Comparison of ENCODE assay signal across 8 cellular contexts in genomic region chr9:126914458-126915280, GRCh38. TPM values are rescaled to one million over a fixed set of nuclear protein-coding genes. Genes with fewer than 3 reads are reported as not detected.
DNase-seq lines count a peak whose midpoint lies in the region; ATAC-seq and TF ChIP-seq lines count a peak whose summit lies in the region.

TSS of gene RALGPS1 (plus strand) at chr9:126914782. CDS start at chr9:126962290, 47,508 bp downstream.

- 0 to 2% methylated on average over 9 of the region's 105 CpGs for WGBS in lower leg skin, 2 donors

- H3K9me3 Mint-ChIP-seq in CD4-positive, alpha-beta memory T cell: peaks cover 0 to 6% (median 0%) of the 10 kb centered on the region in 8 donors
- H3K9me3 Mint-ChIP-seq in activated CD4-positive, alpha-beta memory T cell treated with anti-CD3 and anti-CD28 coated beads, Interleukin-2, amount 10 ng/mL, durations not matched to agents 7 days and 5 days: no peaks in the 10 kb centered on the region

- CTCF ChIA-PET in CD4-positive, alpha-beta memory T cell (lab: Charles Lee; ENCODE audit: partially characterized antibody): interaction anchor here (0.6 to 1.2 kb wide), 4 partner anchors 10 to 285 kb away, joined by 3 to 4 read pairs (median 4); no protein-coding TSS in a partner anchor
- CTCF ChIA-PET in activated CD4-positive, alpha-beta memory T cell treated with anti-CD3 and anti-CD28 coated beads, Interleukin-2, amount 10 ng/mL, durations not matched to agents 7 days and 5 days (lab: Charles Lee): interaction anchor here (1.1 to 1.4 kb wide), 2 partner anchors 12 to 55 kb away, joined by 4 to 10 read pairs; no protein-coding TSS in a partner anchor

- POLR2A ChIA-PET in CD4-positive, alpha-beta memory T cell (lab: Charles Lee; ENCODE audit: partially characterized antibody): interaction anchor here (0.8 to 2.1 kb wide), 9 partner anchors 11 to 536 kb away, joined by 3 to 7 read pairs (median 4); partner anchors contain the start of genes LRSAM1, RPL12, SLC2A8 and ZBTB34
- POLR2A ChIA-PET in activated CD4-positive, alpha-beta memory T cell treated with anti-CD3 and anti-CD28 coated beads, Interleukin-2, amount 10 ng/mL, durations not matched to agents 7 days and 5 days (lab: Charles Lee): interaction anchor here (1.1 to 1.4 kb wide), 2 partner anchors 9 to 110 kb away, joined by 3 read pairs; partner anchors contain the start of gene ZBTB43

- ATAC-seq in GM19463 (IDR thresholded peaks at IDR 0.05; ENCODE audit: unreplicated experiment): peak; percentile 97

- intact Hi-C loops in CD4-positive, alpha-beta memory T cell (cut with micrococcal nuclease): loop anchor here (2.0 to 5.0 kb wide), 2 partner anchors 52 to 70 kb away; partner anchors contain the start of gene ZBTB34
- intact Hi-C loops in lower leg skin (cut with DNase I; ENCODE audit: low total_unique reads): no loop called here

- H3K4me1 ChIP-seq in CD4-positive, alpha-beta memory T cell (ENCODE audit: insufficient read depth, low read length): peaks cover 5% of the 10 kb centered on the region
- H3K4me1 ChIP-seq in duodenal mucosa (ENCODE audit: control insufficient read depth in 1 of 2, insufficient read depth in 2 of 2, low read length in 2 of 2): peaks cover 23 to 27% of the 10 kb centered on the region in 2 donors

- peak; percentile 82 to 90 (median 88) for DNase-seq in CD4-positive, alpha-beta memory T cell
- DNase-seq in HL-60 (ENCODE audit: low read depth in 1 of 2, low spot score in 1 of 2) (peak; percentile 81 to 93), NCI-H82 treated with DMSO at 0.1 percent for 48 hours (lab: John Stamatoyannopoulos, UW; ENCODE audit: unreplicated experiment) (peak; percentile 83), lower leg skin (ENCODE audit: low spot score in 2 of 2) (peak; percentile 92 to 99)
- DNase-seq in activated CD4-positive, alpha-beta memory T cell treated with anti-CD3 and anti-CD28 coated beads, Interleukin-2, amount 10 ng/mL, durations not matched to agents 7 days and 5 days: peak; percentile 92
- DNase-seq in stimulated activated CD4-positive, alpha-beta T cell treated with anti-CD3 and anti-CD28 coated beads, Interleukin-4, amount 100 ng/mL, for 24 hours: peak; percentile 91

- H3K27me3 ChIP-seq in CD4-positive, alpha-beta memory T cell (ENCODE audit: insufficient read depth, low read length): no peaks in the 10 kb centered on the region
- H3K27me3 ChIP-seq in HL-60 (ENCODE audit: insufficient read depth, poor library complexity, severe bottlenecking): peaks cover 8% of the 10 kb centered on the region
- no peaks in the 10 kb centered on the region for H3K27me3 ChIP-seq in duodenal mucosa (ENCODE audit: control insufficient read depth in 1 of 2, insufficient read depth in 2 of 2, low read length in 2 of 2)

- TF ChIP-seq CTCF in HL-60 (IDR thresholded peaks at IDR 0.05; ENCODE audit: insufficient read depth, low read length) (no peak), lower leg skin (IDR thresholded peaks at IDR 0.05) (no peak)

- no peaks in the 10 kb centered on the region for H3K9me3 ChIP-seq in CD4-positive, alpha-beta memory T cell (ENCODE audit: control insufficient read depth in 1 of 2, low read length in 2 of 2)
- H3K9me3 ChIP-seq in duodenal mucosa (ENCODE audit: control insufficient read depth in 1 of 2, low read length in 2 of 2): no peaks in the 10 kb centered on the region

- H3K36me3 ChIP-seq in CD4-positive, alpha-beta memory T cell (ENCODE audit: insufficient read depth, low read length): no peaks in the 10 kb centered on the region
- no peaks in the 10 kb centered on the region for H3K36me3 ChIP-seq in duodenal mucosa (ENCODE audit: control insufficient read depth in 1 of 2, insufficient read depth in 2 of 2, low read length in 2 of 2)

- peak within 1 kb of the TSS; percentile 78 to 89 (median 84) for H3K4me3 Mint-ChIP-seq in CD4-positive, alpha-beta memory T cell
- peak within 1 kb of the TSS; percentile 56 for H3K4me3 Mint-ChIP-seq in activated CD4-positive, alpha-beta memory T cell treated with anti-CD3 and anti-CD28 coated beads, Interleukin-2, amount 10 ng/mL, durations not matched to agents 7 days and 5 days

- H3K9ac ChIP-seq in duodenal mucosa (ENCODE audit: low read depth in 1 of 2, low read length in 2 of 2): peak within 1 kb of the TSS; percentile 81 to 83

- no peaks in the 10 kb centered on the region for H3K36me3 Mint-ChIP-seq in CD4-positive, alpha-beta memory T cell
- H3K36me3 Mint-ChIP-seq in activated CD4-positive, alpha-beta memory T cell treated with anti-CD3 and anti-CD28 coated beads, Interleukin-2, amount 10 ng/mL, durations not matched to agents 7 days and 5 days (ENCODE audit: low read depth): no peaks in the 10 kb centered on the region

- H3K27me3 Mint-ChIP-seq in CD4-positive, alpha-beta memory T cell: peaks cover 2 to 3% of the 10 kb centered on the region in 2 donors
- H3K27me3 Mint-ChIP-seq in activated CD4-positive, alpha-beta memory T cell treated with anti-CD3 and anti-CD28 coated beads, Interleukin-2, amount 10 ng/mL, durations not matched to agents 7 days and 5 days: peaks cover 25% of the 10 kb centered on the region

- peak within 1 kb of the TSS in 6 of 7 donors; percentile 27 to 91 (median 72) for H3K27ac Mint-ChIP-seq in CD4-positive, alpha-beta memory T cell
- no peak within 1 kb of the TSS for H3K27ac Mint-ChIP-seq in activated CD4-positive, alpha-beta memory T cell treated with anti-CD3 and anti-CD28 coated beads, Interleukin-2, amount 10 ng/mL, durations not matched to agents 7 days and 5 days

- peaks cover 5 to 14% (median 9%) of the 10 kb centered on the region in 4 donors for H3K4me1 Mint-ChIP-seq in CD4-positive, alpha-beta memory T cell
- peaks cover 7% of the 10 kb centered on the region for H3K4me1 Mint-ChIP-seq in activated CD4-positive, alpha-beta memory T cell treated with anti-CD3 and anti-CD28 coated beads, Interleukin-2, amount 10 ng/mL, durations not matched to agents 7 days and 5 days

- peak within 1 kb of the TSS; percentile 32 for H3K27ac ChIP-seq in CD4-positive, alpha-beta memory T cell (ENCODE audit: low read depth, low read length)
- H3K27ac ChIP-seq in HL-60 (replicated peaks) (no peak within 1 kb of the TSS), duodenal mucosa (ENCODE audit: low read depth, low read length) (peak within 1 kb of the TSS; percentile 80)

- peak within 1 kb of the TSS in 1 of 2 donors; percentile 19 for H3K4me3 ChIP-seq in CD4-positive, alpha-beta memory T cell (ENCODE audit: low read length in 2 of 2)
- H3K4me3 ChIP-seq in HL-60 (replicated peaks; ENCODE audit: insufficient read depth, low read length) (peak within 1 kb of the TSS; percentile 35), duodenal mucosa (ENCODE audit: low read depth in 1 of 2, low read length in 2 of 2) (peak within 1 kb of the TSS; percentile 75 to 76), lower leg skin (ENCODE audit: low read depth, poor library complexity, severe bottlenecking) (peak within 1 kb of the TSS; percentile 42)

- TF ChIP-seq POLR2A in lower leg skin (IDR thresholded peaks at IDR 0.05): no peak

RNA-seq across cellular contexts. Expression of gene RALGPS1, which starts in this region (rescaled TPM):
- total RNA-seq in CD4-positive, alpha-beta memory T cell: 10 to 100 TPM in 1 of 2 experiments, 1 to 10 TPM in 1; 9.8 to 10.3 TPM
- polyA plus RNA-seq in CD4-positive, alpha-beta memory T cell: 1 to 10 TPM in 1 of 2 donors, under 1 TPM in 1; 0.84 to 1.9 TPM
- 1 to 10 TPM; 2.8 to 3.4 TPM for total RNA-seq in activated CD4-positive, alpha-beta memory T cell treated with anti-CD3 and anti-CD28 coated beads, Interleukin-2, amount 10 ng/mL, durations not matched to agents 7 days and 5 days
- total RNA-seq in lower leg skin: 10 to 100 TPM in 3 of 4 donors, 1 to 10 TPM in 1; 7.3 to 22.4 (median 15.4) TPM
